13 cellular contexts compared by ENCODE assay signal in genomic region chr9:20566401-20566800, GRCh38. TPM values are rescaled to one million over a fixed set of nuclear protein-coding genes. Genes with fewer than 3 reads are reported as not detected.
DNase-seq lines count a peak whose midpoint lies in the region; ATAC-seq and TF ChIP-seq lines count a peak whose summit lies in the region.
"Had no signal": no experiment of that assay in that cellular context is flagged by ENCODE, and none has a peak within 500 bp of the region (broad histone marks: within the 10 kb centered on the region; RNA-seq: fewer than 3 reads in every experiment).

No MANE protein-coding gene starts in this region.

- peaks cover 0 to 45% (median 20%) of the 10 kb centered on the region in 12 donors for H3K4me1 ChIP-seq in heart left ventricle

- H3K4me3 ChIP-seq in heart left ventricle = no peak overlapping the region
- H3K4me3 ChIP-seq: GM12878 had no signal

- intact Hi-C loops in heart left ventricle (cut with DNase I) = no loop called here

- DNase-seq in DMS53 (lab: John Stamatoyannopoulos, UW) (peak; percentile 5), DMS53 treated with DMSO at 0.1 percent for 48 hours (lab: John Stamatoyannopoulos, UW; ENCODE audit: unreplicated experiment) (no peak), NCI-H146 treated with DMSO at 0.1 percent for 48 hours (lab: John Stamatoyannopoulos, UW; ENCODE audit: unreplicated experiment) (peak; percentile 78), NCI-H774 (lab: John Stamatoyannopoulos, UW) (peak; percentile 54), SKM-1 (lab: John Stamatoyannopoulos, UW; ENCODE audit: unreplicated experiment) (no peak), GM20000 (ENCODE audit: low spot score) (no peak), heart left ventricle (no peak)
- DNase-seq: C1 segment of cervical spinal cord; CD4-positive, alpha-beta memory T cell; HCEC 1CT; HFFc6; KG1 had no signal

- TF ChIP-seq POLR2A in heart left ventricle (IDR thresholded peaks at IDR 0.05) = no peak

- ATAC-seq in heart left ventricle = no peak
- ATAC-seq: GM12878 had no signal

- TF ChIP-seq CTCF in GM20000 (IDR thresholded peaks at IDR 0.05; ENCODE audit: extremely low read depth, missing control alignments) (no peak), heart left ventricle (IDR thresholded peaks at IDR 0.05) (no peak)

- H3K9me3 ChIP-seq in heart left ventricle = no peaks in the 10 kb centered on the region

- no peaks in the 10 kb centered on the region for H3K36me3 ChIP-seq in heart left ventricle

- 95 to 97% (median 96%) methylated on average over 4 of the region's 4 CpGs for WGBS in heart left ventricle, 4 donors

- H3K27me3 ChIP-seq in heart left ventricle = no peaks in the 10 kb centered on the region

- H3K27ac ChIP-seq in heart left ventricle = no peak overlapping the region

RNA-seq across cellular contexts. Expression of gene MLLT3, which starts 55.9 kb away (rescaled TPM):
- total RNA-seq in heart left ventricle = 10 to 100 TPM; 10.8 to 21.0 (median 16.5) TPM
- 1 to 10 TPM; 7.5 to 7.9 TPM for polyA plus RNA-seq in heart left ventricle

Comparison
In these comparisons a context has a peak if more than half of its experiments do, and no peak if none do; other contexts are left out.
1. DNase-seq: peak in DMS53 (single experiment), NCI-H146 treated with DMSO at 0.1 percent for 48 hours (single experiment) and NCI-H774 (single experiment); none in DMS53 treated with DMSO at 0.1 percent for 48 hours (single experiment), SKM-1 (single experiment), GM20000 (single experiment) and heart left ventricle (0 of 5).